ENCODE assay signal across 1 cellular context in the genomic region with DNA sequence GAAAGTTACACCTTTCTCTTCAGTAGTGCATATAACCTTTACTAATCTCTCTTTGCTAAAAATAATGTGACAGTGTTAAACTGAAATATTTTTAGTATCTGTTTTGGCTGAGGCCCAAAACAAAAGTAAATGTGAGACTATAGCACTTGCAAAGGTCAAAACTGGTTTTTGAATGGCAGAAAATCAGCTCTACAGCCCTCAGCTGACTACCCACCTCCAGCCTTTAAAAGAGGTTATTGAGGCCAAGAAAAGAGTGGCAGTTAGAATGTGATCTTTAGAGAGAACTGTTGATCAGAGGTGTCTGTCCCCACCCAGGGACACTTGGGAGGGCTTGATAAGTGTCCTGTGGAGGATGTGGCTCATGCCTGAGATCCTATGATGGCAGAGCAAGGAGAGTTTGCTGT.
A peak's percentile ranks its signal among the peaks of the same experiment; 100 is the strongest.
TF ChIP-seq lines count a peak whose summit lies in the region.

No MANE protein-coding gene starts in this region.

TF ChIP-seq in K562, 482 proteins besides CTCF, POLR2A, EP300 and RAD21 (continued from another document):
- TF ChIP-seq SMARCE1 (IDR thresholded peaks at IDR 0.05): peak; percentile 42; the same call in 1 of the 2 replicates
- TF ChIP-seq PCBP1 (IDR thresholded peaks at IDR 0.05; ENCODE audit: low read depth, low read length, poor library complexity, severe bottlenecking): no peak
- TF ChIP-seq, protein P1, sequence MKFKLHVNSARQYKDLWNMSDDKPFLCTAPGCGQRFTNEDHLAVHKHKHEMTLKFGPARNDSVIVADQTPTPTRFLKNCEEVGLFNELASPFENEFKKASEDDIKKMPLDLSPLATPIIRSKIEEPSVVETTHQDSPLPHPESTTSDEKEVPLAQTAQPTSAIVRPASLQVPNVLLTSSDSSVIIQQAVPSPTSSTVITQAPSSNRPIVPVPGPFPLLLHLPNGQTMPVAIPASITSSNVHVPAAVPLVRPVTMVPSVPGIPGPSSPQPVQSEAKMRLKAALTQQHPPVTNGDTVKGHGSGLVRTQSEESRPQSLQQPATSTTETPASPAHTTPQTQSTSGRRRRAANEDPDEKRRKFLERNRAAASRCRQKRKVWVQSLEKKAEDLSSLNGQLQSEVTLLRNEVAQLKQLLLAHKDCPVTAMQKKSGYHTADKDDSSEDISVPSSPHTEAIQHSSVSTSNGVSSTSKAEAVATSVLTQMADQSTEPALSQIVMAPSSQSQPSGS (CRISPR knock-in tag; IDR thresholded peaks at IDR 0.05): no peak
- TF ChIP-seq, protein P2, sequence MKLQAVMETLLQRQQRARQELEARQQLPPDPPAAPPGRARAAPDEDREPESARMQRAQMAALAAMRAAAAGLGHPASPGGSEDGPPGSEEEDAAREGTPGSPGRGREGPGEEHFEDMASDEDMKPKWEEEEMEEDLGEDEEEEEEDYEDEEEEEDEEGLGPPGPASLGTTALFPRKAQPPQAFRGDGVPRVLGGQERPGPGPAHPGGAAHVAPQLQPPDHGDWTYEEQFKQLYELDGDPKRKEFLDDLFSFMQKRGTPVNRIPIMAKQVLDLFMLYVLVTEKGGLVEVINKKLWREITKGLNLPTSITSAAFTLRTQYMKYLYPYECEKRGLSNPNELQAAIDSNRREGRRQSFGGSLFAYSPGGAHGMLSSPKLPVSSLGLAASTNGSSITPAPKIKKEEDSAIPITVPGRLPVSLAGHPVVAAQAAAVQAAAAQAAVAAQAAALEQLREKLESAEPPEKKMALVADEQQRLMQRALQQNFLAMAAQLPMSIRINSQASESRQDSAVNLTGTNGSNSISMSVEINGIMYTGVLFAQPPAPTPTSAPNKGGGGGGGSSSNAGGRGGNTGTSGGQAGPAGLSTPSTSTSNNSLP (IDR thresholded peaks at IDR 0.05; ENCODE audit: borderline replicate concordance, low read depth, low read length): peak; percentile 68; the same call in 1 of the 2 replicates
- TF ChIP-seq, protein P3, sequence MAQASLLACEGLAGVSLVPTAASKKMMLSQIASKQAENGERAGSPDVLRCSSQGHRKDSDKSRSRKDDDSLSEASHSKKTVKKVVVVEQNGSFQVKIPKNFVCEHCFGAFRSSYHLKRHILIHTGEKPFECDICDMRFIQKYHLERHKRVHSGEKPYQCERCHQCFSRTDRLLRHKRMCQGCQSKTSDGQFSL (CRISPR knock-in tag; IDR thresholded peaks at IDR 0.05): no peak
- TF ChIP-seq, protein P3 (tag; IDR thresholded peaks at IDR 0.05): no peak
- TF ChIP-seq, protein P4, sequence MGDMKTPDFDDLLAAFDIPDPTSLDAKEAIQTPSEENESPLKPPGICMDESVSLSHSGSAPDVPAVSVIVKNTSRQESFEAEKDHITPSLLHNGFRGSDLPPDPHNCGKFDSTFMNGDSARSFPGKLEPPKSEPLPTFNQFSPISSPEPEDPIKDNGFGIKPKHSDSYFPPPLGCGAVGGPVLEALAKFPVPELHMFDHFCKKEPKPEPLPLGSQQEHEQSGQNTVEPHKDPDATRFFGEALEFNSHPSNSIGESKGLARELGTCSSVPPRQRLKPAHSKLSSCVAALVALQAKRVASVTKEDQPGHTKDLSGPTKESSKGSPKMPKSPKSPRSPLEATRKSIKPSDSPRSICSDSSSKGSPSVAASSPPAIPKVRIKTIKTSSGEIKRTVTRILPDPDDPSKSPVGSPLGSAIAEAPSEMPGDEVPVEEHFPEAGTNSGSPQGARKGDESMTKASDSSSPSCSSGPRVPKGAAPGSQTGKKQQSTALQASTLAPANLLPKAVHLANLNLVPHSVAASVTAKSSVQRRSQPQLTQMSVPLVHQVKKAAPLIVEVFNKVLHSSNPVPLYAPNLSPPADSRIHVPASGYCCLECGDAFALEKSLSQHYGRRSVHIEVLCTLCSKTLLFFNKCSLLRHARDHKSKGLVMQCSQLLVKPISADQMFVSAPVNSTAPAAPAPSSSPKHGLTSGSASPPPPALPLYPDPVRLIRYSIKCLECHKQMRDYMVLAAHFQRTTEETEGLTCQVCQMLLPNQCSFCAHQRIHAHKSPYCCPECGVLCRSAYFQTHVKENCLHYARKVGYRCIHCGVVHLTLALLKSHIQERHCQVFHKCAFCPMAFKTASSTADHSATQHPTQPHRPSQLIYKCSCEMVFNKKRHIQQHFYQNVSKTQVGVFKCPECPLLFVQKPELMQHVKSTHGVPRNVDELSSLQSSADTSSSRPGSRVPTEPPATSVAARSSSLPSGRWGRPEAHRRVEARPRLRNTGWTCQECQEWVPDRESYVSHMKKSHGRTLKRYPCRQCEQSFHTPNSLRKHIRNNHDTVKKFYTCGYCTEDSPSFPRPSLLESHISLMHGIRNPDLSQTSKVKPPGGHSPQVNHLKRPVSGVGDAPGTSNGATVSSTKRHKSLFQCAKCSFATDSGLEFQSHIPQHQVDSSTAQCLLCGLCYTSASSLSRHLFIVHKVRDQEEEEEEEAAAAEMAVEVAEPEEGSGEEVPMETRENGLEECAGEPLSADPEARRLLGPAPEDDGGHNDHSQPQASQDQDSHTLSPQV (IDR thresholded peaks at IDR 0.05): 0 out of 2 replicates have a peak, but pooled peaks have one; percentile 31
- TF ChIP-seq BRD9 (IDR thresholded peaks at IDR 0.05; ENCODE audit: low read depth, partially characterized antibody): peak; percentile 25
- TF ChIP-seq DPF2 (IDR thresholded peaks at IDR 0.05): peak; percentile 65; the same call in 1 of the 2 replicates
- TF ChIP-seq NCOR1 (IDR thresholded peaks at IDR 0.05): peak; percentile 61
- TF ChIP-seq STAT5A (IDR thresholded peaks at IDR 0.05; ENCODE audit: borderline replicate concordance, low read length): no peak
- TF ChIP-seq MEIS2 (IDR thresholded peaks at IDR 0.05; ENCODE audit: partially characterized antibody): peak; percentile 11
- peak; percentile 81 for TF ChIP-seq TCF3 (CRISPR knock-in tag; IDR thresholded peaks at IDR 0.05)
- TF ChIP-seq, protein P5, sequence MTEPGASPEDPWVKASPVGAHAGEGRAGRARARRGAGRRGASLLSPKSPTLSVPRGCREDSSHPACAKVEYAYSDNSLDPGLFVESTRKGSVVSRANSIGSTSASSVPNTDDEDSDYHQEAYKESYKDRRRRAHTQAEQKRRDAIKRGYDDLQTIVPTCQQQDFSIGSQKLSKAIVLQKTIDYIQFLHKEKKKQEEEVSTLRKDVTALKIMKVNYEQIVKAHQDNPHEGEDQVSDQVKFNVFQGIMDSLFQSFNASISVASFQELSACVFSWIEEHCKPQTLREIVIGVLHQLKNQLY (CRISPR knock-in tag; conservative IDR thresholded peaks at IDR 0.05): no peak
- TF ChIP-seq, protein P6, sequence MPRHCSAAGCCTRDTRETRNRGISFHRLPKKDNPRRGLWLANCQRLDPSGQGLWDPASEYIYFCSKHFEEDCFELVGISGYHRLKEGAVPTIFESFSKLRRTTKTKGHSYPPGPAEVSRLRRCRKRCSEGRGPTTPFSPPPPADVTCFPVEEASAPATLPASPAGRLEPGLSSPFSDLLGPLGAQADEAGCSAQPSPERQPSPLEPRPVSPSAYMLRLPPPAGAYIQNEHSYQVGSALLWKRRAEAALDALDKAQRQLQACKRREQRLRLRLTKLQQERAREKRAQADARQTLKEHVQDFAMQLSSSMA (CRISPR knock-in tag; IDR thresholded peaks at IDR 0.05): no peak
- no peak for TF ChIP-seq NFYB (IDR thresholded peaks at IDR 0.05; ENCODE audit: extremely low read depth, insufficient read length)
- TF ChIP-seq ELF2 (CRISPR knock-in tag; IDR thresholded peaks at IDR 0.05): no peak
- TF ChIP-seq, protein P7, sequence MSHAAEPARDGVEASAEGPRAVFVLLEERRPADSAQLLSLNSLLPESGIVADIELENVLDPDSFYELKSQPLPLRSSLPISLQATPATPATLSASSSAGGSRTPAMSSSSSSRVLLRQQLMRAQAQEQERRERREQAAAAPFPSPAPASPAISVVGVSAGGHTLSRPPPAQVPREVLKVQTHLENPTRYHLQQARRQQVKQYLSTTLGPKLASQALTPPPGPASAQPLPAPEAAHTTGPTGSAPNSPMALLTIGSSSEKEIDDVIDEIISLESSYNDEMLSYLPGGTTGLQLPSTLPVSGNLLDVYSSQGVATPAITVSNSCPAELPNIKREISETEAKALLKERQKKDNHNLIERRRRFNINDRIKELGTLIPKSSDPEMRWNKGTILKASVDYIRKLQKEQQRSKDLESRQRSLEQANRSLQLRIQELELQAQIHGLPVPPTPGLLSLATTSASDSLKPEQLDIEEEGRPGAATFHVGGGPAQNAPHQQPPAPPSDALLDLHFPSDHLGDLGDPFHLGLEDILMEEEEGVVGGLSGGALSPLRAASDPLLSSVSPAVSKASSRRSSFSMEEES (CRISPR knock-in tag; IDR thresholded peaks at IDR 0.05): no peak
- TF ChIP-seq BCOR (IDR thresholded peaks at IDR 0.05): no peak
- TF ChIP-seq TEAD4 (IDR thresholded peaks at IDR 0.05; ENCODE audit: low read length): peak; percentile 55
- TF ChIP-seq TEAD4 (CRISPR knock-in tag; IDR thresholded peaks at IDR 0.05; ENCODE audit: borderline replicate concordance): no peak
- TF ChIP-seq ZNF431 (CRISPR knock-in tag; IDR thresholded peaks at IDR 0.05): no peak
- no peak for TF ChIP-seq HDGF (IDR thresholded peaks at IDR 0.05)
- no peak for TF ChIP-seq ZNF263 (CRISPR knock-in tag; IDR thresholded peaks at IDR 0.05; ENCODE audit: borderline replicate concordance)
- TF ChIP-seq ZZZ3 (IDR thresholded peaks at IDR 0.05): no peak
- no peak for TF ChIP-seq HCFC1 (IDR thresholded peaks at IDR 0.05; ENCODE audit: low read depth, low read length)
- 0 out of 4 replicates have a peak, but pooled peaks of 1 of the 2 experiments have one; percentile 26 for TF ChIP-seq HDAC1 (IDR thresholded peaks at IDR 0.05)
- TF ChIP-seq ZNF354B (CRISPR knock-in tag; IDR thresholded peaks at IDR 0.05): no peak
- no peak for TF ChIP-seq ZNF282 (CRISPR knock-in tag; IDR thresholded peaks at IDR 0.05)
- TF ChIP-seq CBFA2T3 (IDR thresholded peaks at IDR 0.05): peak; percentile 88
- TF ChIP-seq, protein P8, sequence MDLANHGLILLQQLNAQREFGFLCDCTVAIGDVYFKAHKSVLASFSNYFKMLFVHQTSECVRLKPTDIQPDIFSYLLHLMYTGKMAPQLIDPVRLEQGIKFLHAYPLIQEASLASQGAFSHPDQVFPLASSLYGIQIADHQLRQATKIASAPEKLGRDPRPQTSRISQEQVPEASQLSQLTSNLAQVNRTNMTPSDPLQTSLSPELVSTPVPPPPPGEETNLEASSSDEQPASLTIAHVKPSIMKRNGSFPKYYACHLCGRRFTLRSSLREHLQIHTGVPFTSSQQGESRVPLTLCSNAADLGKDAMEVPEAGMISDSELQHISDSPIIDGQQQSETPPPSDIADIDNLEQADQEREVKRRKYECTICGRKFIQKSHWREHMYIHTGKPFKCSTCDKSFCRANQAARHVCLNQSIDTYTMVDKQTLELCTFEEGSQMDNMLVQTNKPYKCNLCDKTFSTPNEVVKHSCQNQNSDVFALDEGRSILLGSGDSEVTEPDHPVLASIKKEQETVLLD (IDR thresholded peaks at IDR 0.05): 0 out of 2 replicates have a peak, but pooled peaks have one; percentile 33
- TF ChIP-seq YY1 (IDR thresholded peaks at IDR 0.05; ENCODE audit: borderline replicate concordance in 1 of 3, control insufficient read depth in 1 of 3, extremely low read depth in 1 of 3, insufficient read depth in 3 of 3, insufficient read length in 1 of 3, insufficient replicate concordance in 2 of 3, low read depth in 1 of 3, low read length in 2 of 3): peak in 1 of 3 experiments; percentile 26
- no peak for TF ChIP-seq L3MBTL2 (IDR thresholded peaks at IDR 0.05)
- TF ChIP-seq TAL1 (IDR thresholded peaks at IDR 0.05): peak; percentile 67
- no peak for TF ChIP-seq LARP7 (IDR thresholded peaks at IDR 0.05)
- 0 out of 2 replicates have a peak, but pooled peaks have one; percentile 22 for TF ChIP-seq EHMT2 (IDR thresholded peaks at IDR 0.05)
- no peak for TF ChIP-seq PTRF (tag; IDR thresholded peaks at IDR 0.05)
- TF ChIP-seq FOXM1 (IDR thresholded peaks at IDR 0.05; ENCODE audit: low read depth): peak; percentile 43; the same call in 1 of the 2 replicates
- no peak for TF ChIP-seq FOXM1 (CRISPR knock-in tag; IDR thresholded peaks at IDR 0.05; ENCODE audit: low read depth)
- peak; percentile 58 for TF ChIP-seq NFIC (IDR thresholded peaks at IDR 0.05)
- no peak for TF ChIP-seq NUFIP1 (IDR thresholded peaks at IDR 0.05; ENCODE audit: partially characterized antibody)
- TF ChIP-seq POLR2AphosphoS2 (IDR thresholded peaks at IDR 0.05; ENCODE audit: low read length): no peak
- no peak for TF ChIP-seq ZC3H8 (IDR thresholded peaks at IDR 0.05)
- TF ChIP-seq ZNF778 (CRISPR knock-in tag; IDR thresholded peaks at IDR 0.05): no peak
- TF ChIP-seq NR2C2 (CRISPR knock-in tag; IDR thresholded peaks at IDR 0.05): no peak
- no peak for TF ChIP-seq NR2C2 (tag; IDR thresholded peaks at IDR 0.05)
- TF ChIP-seq HNRNPL (IDR thresholded peaks at IDR 0.05; ENCODE audit: low read depth, low read length): no peak
- TF ChIP-seq MAFK (IDR thresholded peaks at IDR 0.05; ENCODE audit: low read length): no peak
- TF ChIP-seq ZNF124 (CRISPR knock-in tag; IDR thresholded peaks at IDR 0.05): no peak
- no peak for TF ChIP-seq SIN3A (IDR thresholded peaks at IDR 0.05; ENCODE audit: borderline replicate concordance in 2 of 2, control insufficient read depth in 1 of 2, low read depth in 2 of 2, low read length in 2 of 2)
- TF ChIP-seq, protein P9, sequence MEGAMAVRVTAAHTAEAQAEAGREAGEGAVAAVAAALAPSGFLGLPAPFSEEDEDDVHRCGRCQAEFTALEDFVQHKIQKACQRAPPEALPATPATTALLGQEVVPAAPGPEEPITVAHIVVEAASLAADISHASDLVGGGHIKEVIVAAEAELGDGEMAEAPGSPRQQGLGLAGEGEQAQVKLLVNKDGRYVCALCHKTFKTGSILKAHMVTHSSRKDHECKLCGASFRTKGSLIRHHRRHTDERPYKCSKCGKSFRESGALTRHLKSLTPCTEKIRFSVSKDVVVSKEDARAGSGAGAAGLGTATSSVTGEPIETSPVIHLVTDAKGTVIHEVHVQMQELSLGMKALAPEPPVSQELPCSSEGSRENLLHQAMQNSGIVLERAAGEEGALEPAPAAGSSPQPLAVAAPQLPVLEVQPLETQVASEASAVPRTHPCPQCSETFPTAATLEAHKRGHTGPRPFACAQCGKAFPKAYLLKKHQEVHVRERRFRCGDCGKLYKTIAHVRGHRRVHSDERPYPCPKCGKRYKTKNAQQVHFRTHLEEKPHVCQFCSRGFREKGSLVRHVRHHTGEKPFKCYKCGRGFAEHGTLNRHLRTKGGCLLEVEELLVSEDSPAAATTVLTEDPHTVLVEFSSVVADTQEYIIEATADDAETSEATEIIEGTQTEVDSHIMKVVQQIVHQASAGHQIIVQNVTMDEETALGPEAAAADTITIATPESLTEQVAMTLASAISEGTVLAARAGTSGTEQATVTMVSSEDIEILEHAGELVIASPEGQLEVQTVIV (CRISPR knock-in tag; IDR thresholded peaks at IDR 0.05; ENCODE audit: borderline replicate concordance): no peak
- TF ChIP-seq SIRT6 (IDR thresholded peaks at IDR 0.05; ENCODE audit: low read depth, low read length): no peak
- TF ChIP-seq PML (IDR thresholded peaks at IDR 0.05; ENCODE audit: low read length): no peak
- no peak for TF ChIP-seq E2F3 (CRISPR knock-in tag; IDR thresholded peaks at IDR 0.05)
- no peak for TF ChIP-seq HNRNPUL1 (IDR thresholded peaks at IDR 0.05; ENCODE audit: low read length)
- TF ChIP-seq ARNT (IDR thresholded peaks at IDR 0.05): 0 out of 4 replicates have a peak, but pooled peaks of 1 of the 2 experiments have one; percentile 41
